In the genomic region with DNA sequence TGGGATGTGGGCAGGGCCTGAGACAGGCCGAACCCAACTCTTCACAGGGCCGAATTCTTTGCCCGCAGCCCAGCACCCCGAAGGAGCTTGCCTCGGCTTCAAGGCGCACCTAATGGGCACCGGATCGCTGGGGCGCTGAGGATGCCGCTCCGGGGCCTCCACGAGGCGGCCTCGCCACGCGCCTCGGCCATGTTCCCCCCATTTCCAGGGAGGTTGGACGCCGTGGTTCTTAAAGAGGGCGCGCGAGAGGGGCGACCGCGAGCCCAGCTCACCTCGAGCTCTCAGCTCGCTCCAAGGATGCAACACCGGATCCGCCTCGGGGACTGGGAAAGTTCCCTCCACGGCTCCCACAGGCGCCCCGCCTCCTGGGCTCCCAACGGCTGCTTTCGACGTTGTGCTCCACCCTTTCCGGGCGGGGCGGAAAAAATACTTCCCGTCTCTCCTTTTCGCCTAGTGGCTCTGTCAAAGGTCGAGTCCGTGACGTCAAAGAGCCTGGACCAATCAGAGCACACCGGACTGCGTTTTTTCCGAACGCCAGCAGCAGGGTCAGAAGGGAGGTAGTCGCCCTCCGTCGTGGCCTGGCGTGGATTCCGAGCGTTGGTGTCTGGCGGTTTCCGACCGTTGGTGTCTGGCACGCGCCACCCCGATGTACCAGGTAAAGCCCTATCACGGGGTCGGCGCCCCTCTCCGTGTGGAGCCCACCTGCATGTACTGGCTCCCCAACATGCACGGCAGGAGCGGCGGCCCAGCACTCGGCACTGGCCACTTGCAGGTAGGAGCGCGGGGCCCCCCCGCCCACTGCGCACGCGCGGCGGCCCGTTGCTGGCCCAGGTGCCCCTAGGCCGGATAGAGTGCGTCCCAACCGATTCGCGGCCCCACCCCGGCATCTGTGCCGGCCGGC, we compare ENCODE assay signal across 9 cellular contexts. TPM values are rescaled to one million over a fixed set of nuclear protein-coding genes. Genes with fewer than 3 reads are reported as not detected.
DNase-seq lines count a peak whose midpoint lies in the region; ATAC-seq and TF ChIP-seq lines count a peak whose summit lies in the region.
"Not testable (repeated sequence)": the region's sequence is repeated elsewhere in the genome, so short reads cannot be mapped to it uniquely, and the experiment has no call there.
"Had no signal": no experiment of that assay in that cellular context is flagged by ENCODE, and none has a peak within 500 bp of the region (broad histone marks: within the 10 kb centered on the region; RNA-seq: fewer than 3 reads in every experiment).

No MANE protein-coding gene starts in this region.

- ATAC-seq in GM19043 (IDR thresholded peaks at IDR 0.05; ENCODE audit: low read depth, unreplicated experiment) (peak; percentile 87), HG03354 (IDR thresholded peaks at IDR 0.05; ENCODE audit: poor library complexity, severe bottlenecking, unreplicated experiment) (peak; percentile 96)

- H3K27me3 ChIP-seq in kidney epithelial cell (ENCODE audit: control insufficient read depth, insufficient read depth, low read length) = not testable (repeated sequence)

- TF ChIP-seq CTCF in kidney epithelial cell (IDR thresholded peaks at IDR 0.05; ENCODE audit: insufficient read depth, low read length, poor library complexity, severe bottlenecking) = not testable (repeated sequence)

- DNase-seq in AG20443 (ENCODE audit: low spot score) = peak; percentile 90
- peak; percentile 79 for DNase-seq in NCI-H446 treated with DMSO at 0.1 percent for 48 hours (lab: John Stamatoyannopoulos, UW)
- peak; percentile 87 for DNase-seq in activated CD4-positive, CD25-positive, alpha-beta regulatory T cell treated with anti-CD3 and anti-CD28 coated beads, Interleukin-2, amount 50 U/mL, for 72 hours
- DNase-seq in cerebellar nuclear complex (lab: John Stamatoyannopoulos, UW) = peak; percentile 69 to 85
- peak; percentile 63 for DNase-seq in kidney epithelial cell (ENCODE audit: low read depth)
- peak; percentile 89 for DNase-seq in stimulated activated CD4-positive, alpha-beta T cell treated with anti-CD3 and anti-CD28 coated beads, Interleukin-15, amount 100 ng/mL, for 24 hours

- H3K4me3 ChIP-seq in kidney epithelial cell (ENCODE audit: low read depth, low read length) = peak overlapping the region; percentile 71

- H3K36me3 ChIP-seq in kidney epithelial cell (ENCODE audit: control insufficient read depth, insufficient read depth, low read length) = not testable (repeated sequence)

RNA-seq across cellular contexts. Expression of gene PILRB, which starts 22.1 kb away (rescaled TPM):
- total RNA-seq in kidney epithelial cell = 19.3 and 20.8 TPM in 2 replicates

RNA-seq across cellular contexts. Expression of gene SPDYE3, which starts 28.3 kb away (rescaled TPM):
- total RNA-seq in kidney epithelial cell = not detected in 2 replicates
- total RNA-seq: activated CD8-positive, alpha-beta memory T cell treated with anti-CD3 and anti-CD28 coated beads for 36 hours had no signal

RNA-seq across cellular contexts. Expression of gene PILRA, which starts 37.5 kb away (rescaled TPM):
- total RNA-seq in kidney epithelial cell = 0.68 TPM in 1 of 2 replicates, not detected in the other

Comparison
In these comparisons a context has a peak if more than half of its experiments do, and no peak if none do; other contexts are left out.
1. Peak in every context shown above with its lines: DNase-seq, ATAC-seq and H3K4me3 ChIP-seq.